In the genomic region with DNA sequence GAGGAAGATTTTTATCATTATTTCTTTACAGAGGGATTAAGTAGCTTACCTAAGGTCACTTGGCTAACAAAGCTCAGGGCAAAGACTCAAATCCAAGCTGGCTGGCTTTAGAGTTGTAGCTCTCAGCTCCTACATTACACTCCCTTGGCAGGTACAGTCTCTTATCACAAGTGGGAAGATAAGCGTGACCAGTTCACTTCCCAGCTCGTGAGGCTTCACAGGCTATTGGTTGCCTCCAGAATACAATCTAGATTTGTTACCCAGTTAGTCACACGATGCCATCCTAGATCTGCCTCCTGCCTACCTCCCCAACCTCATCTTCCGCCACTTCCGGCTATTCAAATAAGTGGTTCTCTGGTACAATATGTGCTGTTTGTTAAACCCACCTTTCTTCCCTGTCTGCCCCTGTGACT, we compare ENCODE assay signal across 12 cellular contexts. TPM values are rescaled to one million over a fixed set of nuclear protein-coding genes. Genes with fewer than 3 reads are reported as not detected.
DNase-seq lines count a peak whose midpoint lies in the region; ATAC-seq, FAIRE-seq and TF ChIP-seq lines count a peak whose summit lies in the region.
"Had no signal": no experiment of that assay in that cellular context is flagged by ENCODE, and none has a peak within 500 bp of the region (broad histone marks: within the 10 kb centered on the region; RNA-seq: fewer than 3 reads in every experiment).

No MANE protein-coding gene starts in this region.

- no peaks in the 10 kb centered on the region for H4K20me1 ChIP-seq in endothelial cell of umbilical vein (replicated peaks; ENCODE audit: control insufficient read depth, extremely low read depth, insufficient read depth, low read length)

- H3K9ac ChIP-seq in endothelial cell of umbilical vein (replicated peaks; ENCODE audit: extremely low read depth, insufficient read depth, low read length): peak overlapping the region; percentile 97

- H3K9me3 ChIP-seq in endothelial cell of umbilical vein (replicated peaks; ENCODE audit: control insufficient read depth, insufficient read depth, low read length): no peaks in the 10 kb centered on the region
- H3K9me3 ChIP-seq in MG63: no peaks in the 10 kb centered on the region
- H3K9me3 ChIP-seq: testis had no signal

- CTCF ChIA-PET in endothelial cell of umbilical vein (lab: Charles Lee): interaction anchor here (0.9 to 4.1 kb wide), 6 partner anchors 10 to 416 kb away, joined by 3 to 44 read pairs (median 10); no protein-coding TSS in a partner anchor

- H3K4me3 ChIP-seq in endothelial cell of umbilical vein (replicated peaks in 1 of 3; ENCODE audit: insufficient read depth in 1 of 3, low read depth in 1 of 3, low read length in 3 of 3) (peak overlapping the region; percentile 83 to 100 (median 97)), MG63 (no peak overlapping the region)
- H3K4me3 ChIP-seq: testis had no signal

- H2AFZ ChIP-seq in endothelial cell of umbilical vein (ENCODE audit: low read depth, low read length): peak overlapping the region; percentile 19

- dilution Hi-C loops in endothelial cell of umbilical vein (cut with MboI; ENCODE audit: extremely low pct_ligation_motif_present, low sequenced_read_pairs): no loop called here

- no peaks in the 10 kb centered on the region for H3K36me3 ChIP-seq in endothelial cell of umbilical vein (ENCODE audit: control insufficient read depth in 2 of 2, extremely low read depth in 1 of 2, insufficient read depth in 2 of 2, low read length in 2 of 2)
- H3K36me3 ChIP-seq in MG63: no peaks in the 10 kb centered on the region

- H3K27ac ChIP-seq in endothelial cell of umbilical vein (ENCODE audit: insufficient read depth, low read depth, low read length): peak overlapping the region; percentile 92
- H3K27ac ChIP-seq: testis had no signal

- TF ChIP-seq POLR2A in endothelial cell of umbilical vein (IDR thresholded peaks at IDR 0.05; ENCODE audit: low read depth, low read length): peak; percentile 89

- POLR2A ChIA-PET in endothelial cell of umbilical vein (lab: Charles Lee): interaction anchor here (0.9 to 1.1 kb wide), 2 partner anchors 9 to 415 kb away, joined by 3 read pairs; no protein-coding TSS in a partner anchor

- peak overlapping the region; percentile 94 for H3K4me2 ChIP-seq in endothelial cell of umbilical vein (ENCODE audit: insufficient read depth, low read length)

- no TSS peak for BruUV-seq in endothelial cell of umbilical vein (replicated peaks; lab: Mats Ljungman, UMichigan)

- TF ChIP-seq CTCF in endothelial cell of umbilical vein (IDR thresholded peaks at IDR 0.05; ENCODE audit: extremely low read depth in 1 of 2, insufficient read depth in 1 of 2, low read depth in 1 of 2, low read length in 2 of 2): no peak

- peak; percentile 55 for FAIRE-seq in endothelial cell of umbilical vein (lab: Jason Lieb, UNC)

- intact Hi-C loops in endothelial cell of umbilical vein (cut with micrococcal nuclease): loop anchor here (1.0 to 10.0 kb wide), 5 partner anchors 9 to 744 kb away; partner anchors contain the start of gene SNCA

- ATAC-seq in GM19328 (IDR thresholded peaks at IDR 0.05; ENCODE audit: unreplicated experiment) (peak; percentile 46), HG02981 (IDR thresholded peaks at IDR 0.05; ENCODE audit: unreplicated experiment) (peak; percentile 52), HG02798 (IDR thresholded peaks at IDR 0.05; ENCODE audit: poor library complexity, unreplicated experiment) (no peak)
- ATAC-seq: T-helper 17 cell had no signal

- peaks cover 45% of the 10 kb centered on the region for H3K4me1 ChIP-seq in endothelial cell of umbilical vein (ENCODE audit: control insufficient read depth, extremely low read depth, insufficient read depth, low read length)
- H3K4me1 ChIP-seq: testis had no signal

- no peaks in the 10 kb centered on the region for H3K9me1 ChIP-seq in endothelial cell of umbilical vein (replicated peaks; ENCODE audit: control insufficient read depth, extremely low read depth, insufficient read depth, low read length)

- peaks cover 89% of the 10 kb centered on the region for H3K79me2 ChIP-seq in endothelial cell of umbilical vein (ENCODE audit: control insufficient read depth, insufficient read depth, low read length)

- DNase-seq in DMS53 treated with DMSO at 0.1 percent for 48 hours (lab: John Stamatoyannopoulos, UW; ENCODE audit: unreplicated experiment): peak; percentile 9
- peak; percentile 84 for DNase-seq in endothelial cell of umbilical vein (ENCODE audit: low read depth, low spot score)
- DNase-seq in MG63: no peak
- no peak for DNase-seq in glomerular visceral epithelial cell (ENCODE audit: extremely low spot score)
- no peak for DNase-seq in 8988T
- DNase-seq: activated T-cell treated with anti-CD3 and anti-CD28 coated beads, Interleukin-2, amount 50 U/mL, for 4 hours; glutamatergic neuron; T-helper 17 cell; testis had no signal

- H3K27me3 ChIP-seq in endothelial cell of umbilical vein (ENCODE audit: control insufficient read depth in 2 of 2, insufficient read depth in 2 of 2, low read length in 2 of 2) (no peaks in the 10 kb centered on the region), MG63 (no peaks in the 10 kb centered on the region)
- H3K27me3 ChIP-seq: testis had no signal

TF ChIP-seq in endothelial cell of umbilical vein, 7 proteins besides CTCF, POLR2A, EP300 and RAD21:
- TF ChIP-seq MYC (IDR thresholded peaks at IDR 0.05; ENCODE audit: low read depth, low read length) (no peak), FOS (IDR thresholded peaks at IDR 0.05; ENCODE audit: borderline replicate concordance, insufficient read depth, low read length) (no peak), POLR2AphosphoS5 (IDR thresholded peaks at IDR 0.05; ENCODE audit: insufficient read depth, low read depth, low read length) (peak; percentile 69), EZH2 (IDR thresholded peaks at IDR 0.05; ENCODE audit: borderline replicate concordance, low read depth, low read length, severe bottlenecking) (no peak), JUN (IDR thresholded peaks at IDR 0.05; ENCODE audit: borderline replicate concordance, insufficient read depth, insufficient read length, low read depth) (no peak), MAX (IDR thresholded peaks at IDR 0.05; ENCODE audit: insufficient read depth, insufficient read length) (no peak), GATA2 (IDR thresholded peaks at IDR 0.05; ENCODE audit: insufficient read depth, insufficient read length, low read depth, low read length) (peak; percentile 61)

RNA-seq across cellular contexts. Expression of gene MMRN1, which starts 3.7 kb away (rescaled TPM):
- 318 and 414 TPM in 2 replicates for total RNA-seq in endothelial cell of umbilical vein
- polyA plus RNA-seq in endothelial cell of umbilical vein: 93.9 and 143 TPM in 2 replicates
- 97.4 and 108 TPM in 2 replicates for polyA plus RNA-seq in endothelial cell of umbilical vein (2011; cell fraction: cytosol; rRNA removed)
- 132 and 142 TPM in 2 replicates for polyA plus RNA-seq in endothelial cell of umbilical vein (2011; cell fraction: nucleus; rRNA removed)
- 565 and 818 TPM in 2 replicates for polyA plus RNA-seq in endothelial cell of umbilical vein (2012)
- 209 and 233 TPM in 2 replicates for polyA minus RNA-seq in endothelial cell of umbilical vein
- not detected for polyA minus RNA-seq in endothelial cell of umbilical vein (2011; cell fraction: cytosol; rRNA and poly(A)+ RNA removed)
- polyA minus RNA-seq in endothelial cell of umbilical vein (2011; cell fraction: nucleus; rRNA and poly(A)+ RNA removed): 172 and 210 TPM in 2 replicates
- not detected in 2 replicates for total RNA-seq in MG63 (2014; rRNA removed; shearing (Covaris generic); ENCODE audit: low replicate concordance)

Comparison
In these comparisons a context has a peak if more than half of its experiments do, and no peak if none do; other contexts are left out.
1. DNase-seq: peak in DMS53 treated with DMSO at 0.1 percent for 48 hours (single experiment) and endothelial cell of umbilical vein (single experiment); none in MG63 (single experiment), glomerular visceral epithelial cell (single experiment) and 8988T (single experiment).
2. RNA of gene MMRN1, which starts 3.7 kb away (total RNA-seq): 318 to 414 TPM in endothelial cell of umbilical vein; not detected in MG63; every median in the first group is over 100 times any median in the second.